8 cellular contexts compared by ENCODE assay signal in genomic region chr7:151876112-151876898, GRCh38. TPM values are rescaled to one million over a fixed set of nuclear protein-coding genes. Genes with fewer than 3 reads are reported as not detected.
DNase-seq lines count a peak whose midpoint lies in the region; ATAC-seq, FAIRE-seq and TF ChIP-seq lines count a peak whose summit lies in the region.

No MANE protein-coding gene starts in this region.

- peak overlapping the region; percentile 84 for H3K9ac ChIP-seq in adipocyte (ENCODE audit: low read length)

- FAIRE-seq in HTR-8/SVneo (lab: Jason Lieb, UNC), result no peak

- TF ChIP-seq POLR2A in uterus (IDR thresholded peaks at IDR 0.05), result peak; percentile 17

- H3K27ac ChIP-seq in uterus, result peak overlapping the region; percentile 93

- peak; percentile 71 for ATAC-seq in SK-N-SH treated with all-trans-retinoic acid at 6 μM for 48 hours
- ATAC-seq in HG03565 (IDR thresholded peaks at IDR 0.05; ENCODE audit: unreplicated experiment), result no peak

- H3K27me3 ChIP-seq in adipocyte (replicated peaks; ENCODE audit: control insufficient read depth, insufficient read depth, low read length) (peaks cover 16% of the 10 kb centered on the region), uterus (no peaks in the 10 kb centered on the region)

- H3K36me3 ChIP-seq in adipocyte (ENCODE audit: control insufficient read depth, insufficient read depth, low read length, severe bottlenecking) (no peaks in the 10 kb centered on the region), uterus (no peaks in the 10 kb centered on the region)

- peak overlapping the region; percentile 86 for H3K4me3 ChIP-seq in adipocyte (ENCODE audit: low read length)
- H3K4me3 ChIP-seq in uterus, result peak overlapping the region; percentile 73 to 83

- no peak for TF ChIP-seq CTCF in uterus (IDR thresholded peaks at IDR 0.05)

- DNase-seq in EH (ENCODE audit: low read depth) (peak; percentile 15), HTR-8/SVneo (ENCODE audit: insufficient read length, low spot score) (peak; percentile 56), adipocyte (ENCODE audit: low read depth) (peak; percentile 49), hepatic stellate cell (ENCODE audit: low spot score) (peak; percentile 41), retina (peak; percentile 88), uterus (peak; percentile 77 to 82)

- intact Hi-C loops in uterus (cut with DNase I; ENCODE audit: low total_unique reads), result no loop called here

- H3K4me1 ChIP-seq in adipocyte (ENCODE audit: control insufficient read depth, insufficient read depth, low read length) (peaks cover 11% of the 10 kb centered on the region), uterus (peaks cover 0 to 9% of the 10 kb centered on the region in 2 donors)

- H3K9me3 ChIP-seq in adipocyte (ENCODE audit: control insufficient read depth, low read length), result no peaks in the 10 kb centered on the region
- H3K9me3 ChIP-seq in uterus, result no peaks in the 10 kb centered on the region

TF ChIP-seq in SK-N-SH treated with all-trans-retinoic acid at 6 μM for 48 hours, 23 proteins besides CTCF, POLR2A, EP300 and RAD21:
- TF ChIP-seq PATZ1 (CRISPR knock-in tag; IDR thresholded peaks at IDR 0.05; ENCODE audit: borderline replicate concordance) (no peak), ARNTL (CRISPR knock-in tag; IDR thresholded peaks at IDR 0.05; ENCODE audit: borderline replicate concordance, low read depth) (no peak)
TF ChIP-seq in SK-N-SH treated with all-trans-retinoic acid at 6 μM for 48 hours: peak in this region for 0.

RNA-seq across cellular contexts. Expression of gene PRKAG2, which starts 0.6 kb away (rescaled TPM):
- total RNA-seq in uterus, result 10 to 100 TPM; 15.1 to 66.2 (median 33.6) TPM

Comparison
In these comparisons a context has a peak if more than half of its experiments do, and no peak if none do; other contexts are left out.
1. DNase-seq: peak in every context shown above with its lines; median percentile 88 in retina; 80 in uterus; 56 in HTR-8/SVneo; 49 in adipocyte; 41 in hepatic stellate cell; 15 in EH.